In genomic region chr3:129327510-129327909, GRCh38 we compare ENCODE assay signal across 26 cellular contexts.
"Had no signal": no experiment of that assay in that cellular context is flagged by ENCODE, and none has a peak within 500 bp of the region (broad histone marks: within the 10 kb centered on the region; RNA-seq: fewer than 3 reads in every experiment).

No MANE protein-coding gene starts in this region.

- DNase-seq: activated CD4-positive, alpha-beta memory T cell treated with anti-CD3 and anti-CD28 coated beads, Interleukin-2, amount 10 ng/mL, durations not matched to agents 7 days and 5 days; activated CD4-positive, alpha-beta T cell treated with anti-CD3 and anti-CD28 coated beads for 1 hour; activated CD4-positive, alpha-beta T cell treated with anti-CD3 and anti-CD28 coated beads for 36 hours; activated CD4-positive, alpha-beta T cell treated with anti-CD3 and anti-CD28 coated beads for 48 hours; activated CD4-positive, alpha-beta T cell treated with anti-CD3 and anti-CD28 coated beads, Interleukin-2, amount 10 ng/mL, durations not matched to agents 7 days and 5 days; activated CD4-positive, alpha-beta T cell treated with anti-CD3 and anti-CD28 coated beads, Interleukin-2, amount 50 U/mL, for 48 hours; activated CD4-positive, CD25-positive, alpha-beta regulatory T cell; activated CD8-positive, alpha-beta memory T cell treated with anti-CD3 and anti-CD28 coated beads for 24 hours; activated CD8-positive, alpha-beta memory T cell treated with anti-CD3 and anti-CD28 coated beads, Interleukin-2, amount 10 ng/mL, durations not matched to agents 7 days and 5 days; activated CD8-positive, alpha-beta memory T cell treated with anti-CD3 and anti-CD28 coated beads, Interleukin-2, amount 50 U/mL, for 48 hours; activated CD8-positive, alpha-beta T cell treated with anti-CD3 and anti-CD28 coated beads, Interleukin-2, amount 10 ng/mL, durations not matched to agents 7 days and 5 days; activated effector memory CD4-positive, alpha-beta T cell treated with Interleukin-2 at 50 U/mL for 16 hours; activated gamma-delta T cell; activated naive CD4-positive, alpha-beta T cell treated with anti-CD3 and anti-CD28 coated beads, Interleukin-2, amount 10 ng/mL, durations not matched to agents 7 days and 5 days; activated naive CD4-positive, alpha-beta T cell treated with Interleukin-2 at 50 U/mL for 16 hours; activated naive CD8-positive, alpha-beta T cell treated with anti-CD3 and anti-CD28 coated beads, Interleukin-2, amount 10 ng/mL, durations not matched to agents 7 days and 5 days; activated naive CD8-positive, alpha-beta T cell treated with anti-CD3 and anti-CD28 coated beads, Interleukin-2, amount 50 U/mL, for 24 hours; activated T-cell treated with anti-CD3 and anti-CD28 coated beads, Interleukin-2, amount 50 U/mL, for 24 hours; activated T-cell treated with anti-CD3 and anti-CD28 coated beads, Interleukin-2, amount 50 U/mL, for 48 hours; amygdala; anterior cingulate cortex; caudate nucleus; cerebellar nuclear complex; T-cell; T-helper 17 cell; WERI-Rb-1 had no signal
